8 cellular contexts compared by ENCODE assay signal in the genomic region with DNA sequence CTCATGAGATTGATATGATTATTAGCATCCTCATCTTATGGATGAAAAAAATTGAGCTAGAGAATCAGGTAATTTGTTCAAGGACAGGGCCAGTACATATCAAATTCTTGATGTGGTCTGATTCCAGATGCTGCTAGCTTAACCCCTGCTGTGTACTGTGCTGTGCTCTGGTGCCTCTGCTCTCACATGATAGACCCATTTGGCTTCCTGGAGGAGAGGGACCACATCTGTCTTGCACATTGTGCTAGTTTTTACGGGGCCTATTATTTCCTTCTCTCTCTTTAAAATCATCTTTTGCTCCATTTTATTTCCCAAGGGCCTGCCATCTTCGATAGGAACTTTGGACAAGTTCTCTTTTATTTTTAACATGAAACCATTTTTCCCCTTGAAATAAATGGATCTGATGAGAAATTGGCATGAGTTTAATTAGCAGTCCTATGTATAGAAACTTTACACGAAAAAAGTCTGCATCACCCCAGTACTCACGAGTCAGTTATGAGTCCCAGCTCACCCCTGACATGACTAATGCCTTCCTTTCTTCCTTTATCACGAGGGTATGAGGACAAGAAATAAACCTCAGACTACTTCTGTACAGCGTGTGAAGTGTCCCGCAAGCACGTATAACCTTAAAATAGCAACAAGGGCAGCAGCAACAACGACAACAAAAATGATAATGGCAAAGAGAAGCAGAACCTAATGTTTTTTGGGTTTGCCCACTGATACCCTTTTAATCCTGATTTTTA. TPM values are rescaled to one million over a fixed set of nuclear protein-coding genes. Genes with fewer than 3 reads are reported as not detected.
DNase-seq lines count a peak whose midpoint lies in the region; ATAC-seq and TF ChIP-seq lines count a peak whose summit lies in the region.

No MANE protein-coding gene starts in this region.

- H3K36me3 Mint-ChIP-seq in CD4-positive, CD25-positive, alpha-beta regulatory T cell = no peaks in the 10 kb centered on the region
- peaks cover 14% of the 10 kb centered on the region for H3K36me3 Mint-ChIP-seq in stimulated activated naive CD8-positive, alpha-beta T cell treated with anti-CD3 and anti-CD28 coated beads, Interleukin-15, Interleukin-2, amounts not matched to agents 100 ng/mL and 50 ng/mL, for 24 hours (ENCODE audit: low read depth)

- H3K4me3 Mint-ChIP-seq in CD4-positive, CD25-positive, alpha-beta regulatory T cell = no peak overlapping the region
- peak overlapping the region; percentile 15 for H3K4me3 Mint-ChIP-seq in stimulated activated naive CD8-positive, alpha-beta T cell treated with anti-CD3 and anti-CD28 coated beads, Interleukin-15, Interleukin-2, amounts not matched to agents 100 ng/mL and 50 ng/mL, for 24 hours

- H3K9me3 ChIP-seq in CD4-positive, CD25-positive, alpha-beta regulatory T cell (ENCODE audit: control insufficient read depth in 2 of 2, low read length in 2 of 2) = no peaks in the 10 kb centered on the region
- H3K9me3 ChIP-seq in mammary epithelial cell (replicated peaks; ENCODE audit: insufficient read depth, low read length) = no peaks in the 10 kb centered on the region

- dilution Hi-C loops in mammary epithelial cell (cut with HindIII; ENCODE audit: low sequenced_read_pairs) = no loop called here

- no peaks in the 10 kb centered on the region for H4K20me1 ChIP-seq in mammary epithelial cell (ENCODE audit: insufficient read depth, low read length)

- H3K4me2 ChIP-seq in mammary epithelial cell (ENCODE audit: insufficient read depth, low read depth, low read length) = peak overlapping the region; percentile 15

- H3K4me3 ChIP-seq in CD4-positive, CD25-positive, alpha-beta regulatory T cell (ENCODE audit: low read depth, low read length) = no peak overlapping the region
- no peak overlapping the region for H3K4me3 ChIP-seq in mammary epithelial cell (replicated peaks in 1 of 3; ENCODE audit: insufficient read depth in 1 of 3, low read depth in 2 of 3, low read length in 3 of 3)

- no peaks in the 10 kb centered on the region for H3K27me3 ChIP-seq in CD4-positive, CD25-positive, alpha-beta regulatory T cell (ENCODE audit: control insufficient read depth, insufficient read depth, low read length)
- no peaks in the 10 kb centered on the region for H3K27me3 ChIP-seq in mammary epithelial cell (ENCODE audit: insufficient read depth, low read length)

- no peak for TF ChIP-seq CTCF in mammary epithelial cell (conservative IDR thresholded peaks at IDR 0.05 in 1 of 2, IDR thresholded peaks at IDR 0.05 in 1 of 2; ENCODE audit: extremely low read depth in 1 of 2, insufficient read depth in 1 of 2, low read depth in 1 of 2, low read length in 2 of 2)

- peaks cover 47% of the 10 kb centered on the region for H3K79me2 ChIP-seq in mammary epithelial cell (ENCODE audit: insufficient read depth, low read length)

- peak; percentile 63 to 66 for ATAC-seq in CD4-positive, CD25-positive, alpha-beta regulatory T cell (ENCODE audit: low read depth in 2 of 2)
- ATAC-seq in GM21390 (IDR thresholded peaks at IDR 0.05; ENCODE audit: unreplicated experiment) = peak; percentile 55

- H3K27me3 Mint-ChIP-seq in CD4-positive, CD25-positive, alpha-beta regulatory T cell = no peaks in the 10 kb centered on the region
- H3K27me3 Mint-ChIP-seq in stimulated activated naive CD8-positive, alpha-beta T cell treated with anti-CD3 and anti-CD28 coated beads, Interleukin-15, Interleukin-2, amounts not matched to agents 100 ng/mL and 50 ng/mL, for 24 hours = no peaks in the 10 kb centered on the region

- BruUV-seq in mammary epithelial cell (replicated peaks; lab: Mats Ljungman, UMichigan) = TSS peak; percentile 15

- H3K27ac ChIP-seq in CD4-positive, CD25-positive, alpha-beta regulatory T cell (ENCODE audit: insufficient read depth, low read length, poor library complexity, severe bottlenecking) = no peak overlapping the region
- peak overlapping the region; percentile 80 for H3K27ac ChIP-seq in mammary epithelial cell (ENCODE audit: insufficient read depth, low read depth, low read length)

- CTCF ChIA-PET in mammary epithelial cell (lab: Charles Lee; ENCODE audit: low non-redundant PET) = no interaction called here

- no peak overlapping the region for H2AFZ ChIP-seq in mammary epithelial cell (ENCODE audit: low read depth, low read length)

- H3K9me3 Mint-ChIP-seq in CD4-positive, CD25-positive, alpha-beta regulatory T cell = no peaks in the 10 kb centered on the region
- no peaks in the 10 kb centered on the region for H3K9me3 Mint-ChIP-seq in stimulated activated naive CD8-positive, alpha-beta T cell treated with anti-CD3 and anti-CD28 coated beads, Interleukin-15, Interleukin-2, amounts not matched to agents 100 ng/mL and 50 ng/mL, for 24 hours

- DNase-seq in CD4-positive, CD25-positive, alpha-beta regulatory T cell = peak in 1 of 3 donors; percentile 38
- DNase-seq in HS-5 (ENCODE audit: low read depth) = peak; percentile 83
- DNase-seq in mammary epithelial cell = peak; percentile 87
- no peak for DNase-seq in anterior cingulate cortex (lab: John Stamatoyannopoulos, UW)
- no peak for DNase-seq in NCI-H2196 treated with DMSO at 0.1 percent for 48 hours (lab: John Stamatoyannopoulos, UW; ENCODE audit: unreplicated experiment)
- no peak for DNase-seq in pons (ENCODE audit: low spot score)

- H3K9ac ChIP-seq in mammary epithelial cell (ENCODE audit: insufficient read depth, low read length) = peak overlapping the region; percentile 41

- in situ Hi-C loops in mammary epithelial cell (cut with MboI; ENCODE audit: low sequenced_read_pairs in 2 of 2) = no loop called here

- H3K27ac Mint-ChIP-seq in CD4-positive, CD25-positive, alpha-beta regulatory T cell = peak overlapping the region in 2 of 3 donors; percentile 4 to 57
- H3K27ac Mint-ChIP-seq in stimulated activated naive CD8-positive, alpha-beta T cell treated with anti-CD3 and anti-CD28 coated beads, Interleukin-15, Interleukin-2, amounts not matched to agents 100 ng/mL and 50 ng/mL, for 24 hours = peak overlapping the region; percentile 54

- WGBS in mammary epithelial cell (ENCODE audit: low coverage, missing lambda C conversion rate) = 50% methylated on average over 9 of the region's 9 CpGs

- intact Hi-C loops in mammary epithelial cell (cut with micrococcal nuclease) = loop anchor here (2.0 kb wide), 1 partner anchor 18 kb away; no protein-coding TSS in a partner anchor

- peaks cover 0 to 6% (median 4%) of the 10 kb centered on the region in 4 donors for H3K4me1 Mint-ChIP-seq in CD4-positive, CD25-positive, alpha-beta regulatory T cell
- H3K4me1 Mint-ChIP-seq in stimulated activated naive CD8-positive, alpha-beta T cell treated with anti-CD3 and anti-CD28 coated beads, Interleukin-15, Interleukin-2, amounts not matched to agents 100 ng/mL and 50 ng/mL, for 24 hours (ENCODE audit: low read depth) = peaks cover 49% of the 10 kb centered on the region

- no peaks in the 10 kb centered on the region for H3K4me1 ChIP-seq in CD4-positive, CD25-positive, alpha-beta regulatory T cell (ENCODE audit: control insufficient read depth, insufficient read depth, low read length, poor library complexity, severe bottlenecking)
- H3K4me1 ChIP-seq in mammary epithelial cell (ENCODE audit: insufficient read depth, low read length) = peaks cover 11% of the 10 kb centered on the region

- H3K36me3 ChIP-seq in CD4-positive, CD25-positive, alpha-beta regulatory T cell (ENCODE audit: control insufficient read depth, insufficient read depth, low read length) = no peaks in the 10 kb centered on the region
- H3K36me3 ChIP-seq in mammary epithelial cell (ENCODE audit: insufficient read depth, low read length) = peaks cover 23% of the 10 kb centered on the region

RNA-seq across cellular contexts. Expression of a gene that starts 26.5 kb away (rescaled TPM):
- total RNA-seq in CD4-positive, CD25-positive, alpha-beta regulatory T cell = 1.3 TPM
- polyA plus RNA-seq in CD4-positive, CD25-positive, alpha-beta regulatory T cell = under 1 TPM; 0.02 to 0.32 (median 0.06) TPM
- 100 to 1,000 TPM in 1 of 2 donors, 10 to 100 TPM in 1; 82.6 to 273 TPM for total RNA-seq in mammary epithelial cell
- 77.5 TPM for polyA plus RNA-seq in mammary epithelial cell
- 96.5 TPM for polyA minus RNA-seq in mammary epithelial cell

Comparison
In these comparisons a context has a peak if more than half of its experiments do, and no peak if none do; other contexts are left out.
1. DNase-seq: peak in HS-5 (single experiment) and mammary epithelial cell (single experiment); none in anterior cingulate cortex (0 of 58), NCI-H2196 treated with DMSO at 0.1 percent for 48 hours (single experiment) and pons (single experiment).
2. RNA of a gene that starts 26.5 kb away (total RNA-seq): 82.6 to 273 TPM in mammary epithelial cell; 1.3 TPM in CD4-positive, CD25-positive, alpha-beta regulatory T cell (single experiment); every median in the first group is over 10 times any median in the second.